Comparison of ENCODE assay signal across 20 cellular contexts in the genomic region with DNA sequence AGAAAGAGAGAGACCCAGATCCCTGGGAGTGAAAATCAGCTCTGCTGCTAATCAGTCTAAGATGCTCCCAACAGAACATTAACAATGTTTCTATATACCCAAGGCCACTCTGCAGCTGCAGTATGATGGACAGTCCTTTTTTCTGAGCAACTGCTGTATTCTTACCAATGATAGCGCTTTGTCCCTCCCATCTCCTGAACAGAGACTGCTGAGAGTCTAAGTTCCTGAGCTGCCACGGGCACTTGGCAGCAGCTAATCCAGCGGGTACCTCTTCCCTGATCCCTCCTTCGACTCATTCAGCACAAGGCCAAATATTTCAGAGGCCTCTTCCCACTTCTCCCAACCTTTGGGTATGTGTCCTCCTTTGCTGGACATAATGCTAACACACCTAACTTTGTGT. TPM values are rescaled to one million over a fixed set of nuclear protein-coding genes. Genes with fewer than 3 reads are reported as not detected.
"Had no signal": no experiment of that assay in that cellular context is flagged by ENCODE, and none has a peak within 500 bp of the region (broad histone marks: within the 10 kb centered on the region; RNA-seq: fewer than 3 reads in every experiment).

No MANE protein-coding gene starts in this region.

- H3K27me3 ChIP-seq: tibial nerve had no signal

- H3K9me3 Mint-ChIP-seq: central memory CD8-positive, alpha-beta T cell had no signal

- H3K4me3 ChIP-seq: esophagus squamous epithelium, gastroesophageal sphincter, mucosa of descending colon, skin epidermis, tibial nerve had no signal

- H3K36me3 Mint-ChIP-seq: naive thymus-derived CD8-positive, alpha-beta T cell had no signal

- H3K9me3 ChIP-seq: esophagus squamous epithelium, gastroesophageal sphincter, mucosa of descending colon, neutrophil had no signal

- DNase-seq: cortex of kidney; effector memory CD4-positive, alpha-beta T cell; esophagus squamous epithelium; glutamatergic neuron; islet precursor cell; left cardiac atrium; left ventricle myocardium superior; mucosa of descending colon; naive thymus-derived CD8-positive, alpha-beta T cell; posterior cingulate gyrus; stimulated activated CD4-positive, alpha-beta T cell treated with anti-CD3 and anti-CD28 coated beads, Interleukin-12 subunit alpha, Interleukin-12 subunit beta, amount 100 ng/mL, for 4 hours; stimulated activated naive CD4-positive, alpha-beta T cell treated with Interleukin-2 at 50 U/mL for 16 hours had no signal

- H3K36me3 ChIP-seq: esophagus squamous epithelium, gastroesophageal sphincter, neutrophil, tibial nerve had no signal

- H3K27ac ChIP-seq: esophagus squamous epithelium, gastroesophageal sphincter, neutrophil, skin epidermis, tibial nerve had no signal

- ATAC-seq: gastroesophageal sphincter; left ventricle myocardium superior; mucosa of descending colon; naive thymus-derived CD8-positive, alpha-beta T cell; sciatic nerve had no signal

- FAIRE-seq: endometrium had no signal

- H3K4me1 Mint-ChIP-seq: central memory CD8-positive, alpha-beta T cell; naive thymus-derived CD8-positive, alpha-beta T cell had no signal

- H3K4me1 ChIP-seq: gastroesophageal sphincter, tibial nerve had no signal

- H3K27ac Mint-ChIP-seq: naive thymus-derived CD8-positive, alpha-beta T cell had no signal

- H3K4me3 Mint-ChIP-seq: central memory CD8-positive, alpha-beta T cell; naive thymus-derived CD8-positive, alpha-beta T cell had no signal

RNA-seq across cellular contexts. Expression of gene CPVL, which starts 7.7 kb away (rescaled TPM):
- total RNA-seq: pulmonary artery endothelial cell had no signal
